Comparison of ENCODE assay signal across 10 cellular contexts in genomic region chr3:184015381-184016019, GRCh38. TPM values are rescaled to one million over a fixed set of nuclear protein-coding genes. Genes with fewer than 3 reads are reported as not detected.
DNase-seq lines count a peak whose midpoint lies in the region; ATAC-seq, FAIRE-seq and TF ChIP-seq lines count a peak whose summit lies in the region.
"Had no signal": no experiment of that assay in that cellular context is flagged by ENCODE, and none has a peak within 500 bp of the region (broad histone marks: within the 10 kb centered on the region; RNA-seq: fewer than 3 reads in every experiment).

No MANE protein-coding gene starts in this region.

- H3K79me2 ChIP-seq in neural cell (replicated peaks; ENCODE audit: insufficient read depth, low read length): peaks cover 36% of the 10 kb centered on the region

- peak overlapping the region; percentile 27 for H3K4me2 ChIP-seq in neural cell (ENCODE audit: low read length)

- H3F3A ChIP-seq in neural cell (ENCODE audit: insufficient read depth, low read length, poor library complexity, severe bottlenecking): no peaks in the 10 kb centered on the region

- H3K27ac ChIP-seq in colonic mucosa (peak overlapping the region; percentile 20), neural cell (ENCODE audit: low read length) (no peak overlapping the region)
- H3K27ac ChIP-seq: body of pancreas had no signal

- H3K36me3 ChIP-seq in colonic mucosa (no peaks in the 10 kb centered on the region), neural cell (ENCODE audit: insufficient read depth, low read length) (peaks cover 9% of the 10 kb centered on the region)

- peak; percentile 47 for DNase-seq in H4 (ENCODE audit: low spot score)
- DNase-seq in NCI-H82 (lab: John Stamatoyannopoulos, UW): peak; percentile 97
- no peak for DNase-seq in colonic mucosa
- DNase-seq in HTR-8/SVneo (ENCODE audit: insufficient read length, low spot score): no peak
- DNase-seq in AML-193 (lab: John Stamatoyannopoulos, UW): no peak
- DNase-seq in GOT3 (lab: John Stamatoyannopoulos, UW): no peak
- DNase-seq: Kasumi-1 had no signal

- H3K4me3 ChIP-seq in colonic mucosa: no peak overlapping the region
- peak overlapping the region; percentile 99 for H3K4me3 ChIP-seq in neural cell (ENCODE audit: low read length)
- H3K4me3 ChIP-seq: body of pancreas had no signal

- H3K9me2 ChIP-seq in neural cell (ENCODE audit: insufficient read depth, low read length): no peaks in the 10 kb centered on the region

- H3K4me1 ChIP-seq in colonic mucosa: peaks cover 3% of the 10 kb centered on the region

- no peak for ATAC-seq in HG03139 (IDR thresholded peaks at IDR 0.05; ENCODE audit: unreplicated experiment)
- ATAC-seq: body of pancreas had no signal

- H4K20me1 ChIP-seq in neural cell (ENCODE audit: insufficient read depth): no peaks in the 10 kb centered on the region

- H3K9me3 ChIP-seq in colonic mucosa (no peaks in the 10 kb centered on the region), neural cell (ENCODE audit: low read length) (no peaks in the 10 kb centered on the region)
- H3K9me3 ChIP-seq: body of pancreas had no signal

- no peak for TF ChIP-seq RAD21 in neural cell (conservative IDR thresholded peaks at IDR 0.05)

- no peak overlapping the region for H2AFZ ChIP-seq in neural cell (ENCODE audit: low read depth, low read length)

- TF ChIP-seq CTCF in colonic mucosa (IDR thresholded peaks at IDR 0.05) (no peak), neural cell (IDR thresholded peaks at IDR 0.05; ENCODE audit: poor library complexity, severe bottlenecking) (no peak)

- H3K27me3 ChIP-seq in colonic mucosa (no peaks in the 10 kb centered on the region), neural cell (ENCODE audit: insufficient read depth, low read depth, low read length) (no peaks in the 10 kb centered on the region)
- H3K27me3 ChIP-seq: body of pancreas had no signal

- H3K9ac ChIP-seq in colonic mucosa (ENCODE audit: low read depth in 2 of 2, low read length in 2 of 2): peak overlapping the region in 1 of 2 donors; percentile 57
- no peak overlapping the region for H3K9ac ChIP-seq in neural cell (ENCODE audit: low read length)

- FAIRE-seq in HTR-8/SVneo (lab: Jason Lieb, UNC): no peak

- TF ChIP-seq EP300 in neural cell (conservative IDR thresholded peaks at IDR 0.05; ENCODE audit: poor library complexity, severe bottlenecking): no peak

- intact Hi-C loops in colonic mucosa (cut with DNase I): loop anchor here (2.0 kb wide), 1 partner anchor 111 kb away; no protein-coding TSS in a partner anchor

TF ChIP-seq in neural cell, 6 proteins besides CTCF, POLR2A, EP300 and RAD21:
- TF ChIP-seq POLR2AphosphoS5 (IDR thresholded peaks at IDR 0.05) (no peak), REST (IDR thresholded peaks at IDR 0.05; ENCODE audit: borderline replicate concordance) (no peak), SMC3 (conservative IDR thresholded peaks at IDR 0.05; ENCODE audit: poor library complexity) (no peak), EZH2 (IDR thresholded peaks at IDR 0.05; ENCODE audit: borderline replicate concordance, insufficient read depth, low read length, poor library complexity, severe bottlenecking) (no peak), MXI1 (conservative IDR thresholded peaks at IDR 0.05; ENCODE audit: poor library complexity, severe bottlenecking) (no peak), TAF1 (IDR thresholded peaks at IDR 0.05; ENCODE audit: low read depth) (no peak)

RNA-seq across cellular contexts. Expression of gene ABCC5, which starts 2.2 kb away (rescaled TPM):
- total RNA-seq in H4 (2014; rRNA removed; shearing (Covaris generic)): 8.3 and 10.6 TPM in 2 replicates
- 10 to 100 TPM; 15.1 to 16.6 TPM for total RNA-seq in colonic mucosa
- 227 and 237 TPM in 2 replicates for polyA plus RNA-seq in neural cell
- polyA minus RNA-seq in neural cell: 75.7 and 77.9 TPM in 2 replicates

RNA-seq across cellular contexts. Expression of gene HTR3D, which starts 16.0 kb away (rescaled TPM):
- not detected in 2 replicates for total RNA-seq in H4 (2014; rRNA removed; shearing (Covaris generic))
- not detected for total RNA-seq in colonic mucosa
- polyA plus RNA-seq in neural cell: not detected in 2 replicates
- polyA minus RNA-seq in neural cell: not detected in 2 replicates
- total RNA-seq: body of pancreas had no signal

RNA-seq across cellular contexts. Expression of gene HTR3C, which starts 37.3 kb away (rescaled TPM):
- not detected in 2 replicates for total RNA-seq in H4 (2014; rRNA removed; shearing (Covaris generic))
- not detected for total RNA-seq in colonic mucosa
- not detected in 2 replicates for polyA plus RNA-seq in neural cell
- not detected in 2 replicates for polyA minus RNA-seq in neural cell
- total RNA-seq: body of pancreas had no signal

Comparison
In these comparisons a context has a peak if more than half of its experiments do, and no peak if none do; other contexts are left out.
1. DNase-seq: peak in H4 (single experiment) and NCI-H82 (single experiment); none in colonic mucosa (single experiment), HTR-8/SVneo (single experiment), AML-193 (0 of 2) and GOT3 (single experiment).